1 cellular context compared by ENCODE assay signal in the genomic region with DNA sequence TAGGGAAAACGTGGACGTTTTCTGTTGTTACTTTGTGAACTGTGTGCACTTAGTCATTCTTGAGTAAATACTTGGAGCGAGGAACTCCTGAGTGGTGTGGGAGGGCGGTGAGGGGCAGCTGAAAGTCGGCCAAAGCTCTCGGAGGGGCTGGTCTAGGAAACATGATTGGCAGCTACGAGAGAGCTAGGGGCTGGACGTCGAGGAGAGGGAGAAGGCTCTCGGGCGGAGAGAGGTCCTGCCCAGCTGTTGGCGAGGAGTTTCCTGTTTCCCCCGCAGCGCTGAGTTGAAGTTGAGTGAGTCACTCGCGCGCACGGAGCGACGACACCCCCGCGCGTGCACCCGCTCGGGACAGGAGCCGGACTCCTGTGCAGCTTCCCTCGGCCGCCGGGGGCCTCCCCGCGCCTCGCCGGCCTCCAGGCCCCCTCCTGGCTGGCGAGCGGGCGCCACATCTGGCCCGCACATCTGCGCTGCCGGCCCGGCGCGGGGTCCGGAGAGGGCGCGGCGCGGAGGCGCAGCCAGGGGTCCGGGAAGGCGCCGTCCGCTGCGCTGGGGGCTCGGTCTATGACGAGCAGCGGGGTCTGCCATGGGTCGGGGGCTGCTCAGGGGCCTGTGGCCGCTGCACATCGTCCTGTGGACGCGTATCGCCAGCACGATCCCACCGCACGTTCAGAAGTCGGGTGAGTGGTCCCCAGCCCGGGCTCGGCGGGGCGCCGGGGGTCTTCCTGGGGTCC.
TF ChIP-seq lines count a peak whose summit lies in the region.

A gene (plus strand): TSS at position 301 of the 731 bp plus-strand sequence. CDS start 283 bp downstream, at position 584.

TF ChIP-seq in HepG2, 621 proteins besides CTCF, POLR2A, EP300 and RAD21 (continued from another document and continues in another):
- TF ChIP-seq, protein P1, sequence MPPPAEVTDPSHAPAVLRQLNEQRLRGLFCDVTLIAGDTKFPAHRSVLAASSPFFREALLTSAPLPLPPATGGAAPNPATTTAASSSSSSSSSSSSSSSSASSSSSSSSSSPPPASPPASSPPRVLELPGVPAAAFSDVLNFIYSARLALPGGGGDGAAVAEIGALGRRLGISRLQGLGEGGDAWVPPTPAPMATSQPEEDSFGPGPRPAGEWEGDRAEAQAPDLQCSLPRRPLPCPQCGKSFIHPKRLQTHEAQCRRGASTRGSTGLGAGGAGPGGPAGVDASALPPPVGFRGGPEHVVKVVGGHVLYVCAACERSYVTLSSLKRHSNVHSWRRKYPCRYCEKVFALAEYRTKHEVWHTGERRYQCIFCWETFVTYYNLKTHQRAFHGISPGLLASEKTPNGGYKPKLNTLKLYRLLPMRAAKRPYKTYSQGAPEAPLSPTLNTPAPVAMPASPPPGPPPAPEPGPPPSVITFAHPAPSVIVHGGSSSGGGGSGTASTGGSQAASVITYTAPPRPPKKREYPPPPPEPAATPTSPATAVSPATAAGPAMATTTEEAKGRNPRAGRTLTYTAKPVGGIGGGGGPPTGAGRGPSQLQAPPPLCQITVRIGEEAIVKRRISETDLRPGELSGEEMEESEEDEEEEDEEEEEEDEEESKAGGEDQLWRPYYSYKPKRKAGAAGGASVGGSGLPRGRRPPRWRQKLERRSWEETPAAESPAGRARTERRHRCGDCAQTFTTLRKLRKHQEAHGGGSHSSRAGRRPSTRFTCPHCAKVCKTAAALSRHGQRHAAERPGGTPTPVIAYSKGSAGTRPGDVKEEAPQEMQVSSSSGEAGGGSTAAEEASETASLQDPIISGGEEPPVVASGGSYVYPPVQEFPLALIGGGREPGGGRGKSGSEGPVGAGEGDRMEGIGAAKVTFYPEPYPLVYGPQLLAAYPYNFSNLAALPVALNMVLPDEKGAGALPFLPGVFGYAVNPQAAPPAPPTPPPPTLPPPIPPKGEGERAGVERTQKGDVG (CRISPR knock-in tag; IDR thresholded peaks at IDR 0.05; ENCODE audit: borderline replicate concordance), result 0 out of 2 replicates have a peak, but pooled peaks have one; percentile 43
- no peak for TF ChIP-seq ZNF460 (CRISPR knock-in tag; IDR thresholded peaks at IDR 0.05; ENCODE audit: borderline replicate concordance)
- TF ChIP-seq NFIC (IDR thresholded peaks at IDR 0.05; ENCODE audit: low read length), result peak; percentile 61; the same call in 1 of the 2 replicates
- TF ChIP-seq, protein P2, sequence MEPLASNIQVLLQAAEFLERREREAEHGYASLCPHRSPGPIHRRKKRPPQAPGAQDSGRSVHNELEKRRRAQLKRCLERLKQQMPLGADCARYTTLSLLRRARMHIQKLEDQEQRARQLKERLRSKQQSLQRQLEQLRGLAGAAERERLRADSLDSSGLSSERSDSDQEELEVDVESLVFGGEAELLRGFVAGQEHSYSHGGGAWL (CRISPR knock-in tag; IDR thresholded peaks at IDR 0.05), result 0 out of 2 replicates have a peak, but pooled peaks have one; percentile 47
- TF ChIP-seq, protein P3, sequence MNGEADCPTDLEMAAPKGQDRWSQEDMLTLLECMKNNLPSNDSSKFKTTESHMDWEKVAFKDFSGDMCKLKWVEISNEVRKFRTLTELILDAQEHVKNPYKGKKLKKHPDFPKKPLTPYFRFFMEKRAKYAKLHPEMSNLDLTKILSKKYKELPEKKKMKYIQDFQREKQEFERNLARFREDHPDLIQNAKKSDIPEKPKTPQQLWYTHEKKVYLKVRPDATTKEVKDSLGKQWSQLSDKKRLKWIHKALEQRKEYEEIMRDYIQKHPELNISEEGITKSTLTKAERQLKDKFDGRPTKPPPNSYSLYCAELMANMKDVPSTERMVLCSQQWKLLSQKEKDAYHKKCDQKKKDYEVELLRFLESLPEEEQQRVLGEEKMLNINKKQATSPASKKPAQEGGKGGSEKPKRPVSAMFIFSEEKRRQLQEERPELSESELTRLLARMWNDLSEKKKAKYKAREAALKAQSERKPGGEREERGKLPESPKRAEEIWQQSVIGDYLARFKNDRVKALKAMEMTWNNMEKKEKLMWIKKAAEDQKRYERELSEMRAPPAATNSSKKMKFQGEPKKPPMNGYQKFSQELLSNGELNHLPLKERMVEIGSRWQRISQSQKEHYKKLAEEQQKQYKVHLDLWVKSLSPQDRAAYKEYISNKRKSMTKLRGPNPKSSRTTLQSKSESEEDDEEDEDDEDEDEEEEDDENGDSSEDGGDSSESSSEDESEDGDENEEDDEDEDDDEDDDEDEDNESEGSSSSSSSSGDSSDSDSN (CRISPR knock-in tag; IDR thresholded peaks at IDR 0.05), result peak; percentile 75
- peak; percentile 72 for TF ChIP-seq TBX2 (CRISPR knock-in tag; IDR thresholded peaks at IDR 0.05; ENCODE audit: borderline replicate concordance)
- no peak for TF ChIP-seq RBAK (CRISPR knock-in tag; IDR thresholded peaks at IDR 0.05)
- TF ChIP-seq ATRX (CRISPR knock-in tag; IDR thresholded peaks at IDR 0.05; ENCODE audit: borderline replicate concordance), result no peak
- TF ChIP-seq ZNF782 (CRISPR knock-in tag; IDR thresholded peaks at IDR 0.05; ENCODE audit: borderline replicate concordance), result no peak
- TF ChIP-seq, protein P4, sequence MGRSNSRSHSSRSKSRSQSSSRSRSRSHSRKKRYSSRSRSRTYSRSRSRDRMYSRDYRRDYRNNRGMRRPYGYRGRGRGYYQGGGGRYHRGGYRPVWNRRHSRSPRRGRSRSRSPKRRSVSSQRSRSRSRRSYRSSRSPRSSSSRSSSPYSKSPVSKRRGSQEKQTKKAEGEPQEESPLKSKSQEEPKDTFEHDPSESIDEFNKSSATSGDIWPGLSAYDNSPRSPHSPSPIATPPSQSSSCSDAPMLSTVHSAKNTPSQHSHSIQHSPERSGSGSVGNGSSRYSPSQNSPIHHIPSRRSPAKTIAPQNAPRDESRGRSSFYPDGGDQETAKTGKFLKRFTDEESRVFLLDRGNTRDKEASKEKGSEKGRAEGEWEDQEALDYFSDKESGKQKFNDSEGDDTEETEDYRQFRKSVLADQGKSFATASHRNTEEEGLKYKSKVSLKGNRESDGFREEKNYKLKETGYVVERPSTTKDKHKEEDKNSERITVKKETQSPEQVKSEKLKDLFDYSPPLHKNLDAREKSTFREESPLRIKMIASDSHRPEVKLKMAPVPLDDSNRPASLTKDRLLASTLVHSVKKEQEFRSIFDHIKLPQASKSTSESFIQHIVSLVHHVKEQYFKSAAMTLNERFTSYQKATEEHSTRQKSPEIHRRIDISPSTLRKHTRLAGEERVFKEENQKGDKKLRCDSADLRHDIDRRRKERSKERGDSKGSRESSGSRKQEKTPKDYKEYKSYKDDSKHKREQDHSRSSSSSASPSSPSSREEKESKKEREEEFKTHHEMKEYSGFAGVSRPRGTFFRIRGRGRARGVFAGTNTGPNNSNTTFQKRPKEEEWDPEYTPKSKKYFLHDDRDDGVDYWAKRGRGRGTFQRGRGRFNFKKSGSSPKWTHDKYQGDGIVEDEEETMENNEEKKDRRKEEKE (IDR thresholded peaks at IDR 0.05), result no peak
- peak; percentile 5; the same call in 1 of the 2 replicates for TF ChIP-seq XBP1 (CRISPR knock-in tag; IDR thresholded peaks at IDR 0.05)
- no peak; the same call in 1 of the 2 replicates for TF ChIP-seq ZMYM2 (CRISPR knock-in tag; IDR thresholded peaks at IDR 0.05)
- TF ChIP-seq, protein P5, sequence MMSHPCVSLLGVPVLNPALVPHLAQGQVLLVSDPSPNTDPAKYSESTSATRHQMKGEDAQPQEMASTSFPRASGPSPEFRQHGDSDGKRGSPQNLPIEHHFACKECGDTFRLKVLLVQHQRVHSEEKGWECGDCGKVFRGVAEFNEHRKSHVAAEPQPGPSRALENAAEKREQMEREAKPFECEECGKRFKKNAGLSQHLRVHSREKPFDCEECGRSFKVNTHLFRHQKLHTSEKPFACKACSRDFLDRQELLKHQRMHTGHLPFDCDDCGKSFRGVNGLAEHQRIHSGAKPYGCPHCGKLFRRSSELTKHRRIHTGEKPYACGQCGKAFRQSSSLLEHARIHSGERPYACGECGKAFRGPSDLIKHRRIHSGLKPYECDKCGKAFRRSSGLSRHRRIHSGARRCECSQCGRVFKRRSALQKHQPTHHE (CRISPR knock-in tag; IDR thresholded peaks at IDR 0.05; ENCODE audit: borderline replicate concordance), result no peak; the same call in 1 of the 2 replicates
- TF ChIP-seq RBFOX2 (IDR thresholded peaks at IDR 0.05; ENCODE audit: low read depth, low read length), result peak; percentile 100
- no peak for TF ChIP-seq ZBTB21 (CRISPR knock-in tag; IDR thresholded peaks at IDR 0.05)
- TF ChIP-seq PHF20 (CRISPR knock-in tag; IDR thresholded peaks at IDR 0.05), result peak; percentile 34; the same call in 1 of the 2 replicates
- peak; percentile 92; the same call in 1 of the 2 replicates for TF ChIP-seq FOSL1 (CRISPR knock-in tag; IDR thresholded peaks at IDR 0.05; ENCODE audit: borderline replicate concordance)
- peak; percentile 88; the same call in 1 of the 2 replicates for TF ChIP-seq ZFP82 (CRISPR knock-in tag; IDR thresholded peaks at IDR 0.05; ENCODE audit: borderline replicate concordance)
- TF ChIP-seq ZNF749 (CRISPR knock-in tag; IDR thresholded peaks at IDR 0.05; ENCODE audit: borderline replicate concordance), result peak; percentile 70; the same call in 1 of the 2 replicates
- no peak for TF ChIP-seq TRIM24 (CRISPR knock-in tag; IDR thresholded peaks at IDR 0.05)
- TF ChIP-seq MED8 (CRISPR knock-in tag; IDR thresholded peaks at IDR 0.05; ENCODE audit: insufficient replicate concordance), result no peak
- TF ChIP-seq, protein P6, sequence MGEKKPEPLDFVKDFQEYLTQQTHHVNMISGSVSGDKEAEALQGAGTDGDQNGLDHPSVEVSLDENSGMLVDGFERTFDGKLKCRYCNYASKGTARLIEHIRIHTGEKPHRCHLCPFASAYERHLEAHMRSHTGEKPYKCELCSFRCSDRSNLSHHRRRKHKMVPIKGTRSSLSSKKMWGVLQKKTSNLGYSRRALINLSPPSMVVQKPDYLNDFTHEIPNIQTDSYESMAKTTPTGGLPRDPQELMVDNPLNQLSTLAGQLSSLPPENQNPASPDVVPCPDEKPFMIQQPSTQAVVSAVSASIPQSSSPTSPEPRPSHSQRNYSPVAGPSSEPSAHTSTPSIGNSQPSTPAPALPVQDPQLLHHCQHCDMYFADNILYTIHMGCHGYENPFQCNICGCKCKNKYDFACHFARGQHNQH (CRISPR knock-in tag; IDR thresholded peaks at IDR 0.05), result peak; percentile 79
- TF ChIP-seq ZNF629 (CRISPR knock-in tag; conservative IDR thresholded peaks at IDR 0.05), result no peak
- TF ChIP-seq RXRB (CRISPR knock-in tag; IDR thresholded peaks at IDR 0.05; ENCODE audit: borderline replicate concordance), result peak; percentile 85
- TF ChIP-seq HNF4A (CRISPR knock-in tag; IDR thresholded peaks at IDR 0.05), result peak; percentile 76
- no peak for TF ChIP-seq MTF1 (CRISPR knock-in tag; IDR thresholded peaks at IDR 0.05)
- TF ChIP-seq ZNF33A (CRISPR knock-in tag; IDR thresholded peaks at IDR 0.05; ENCODE audit: borderline replicate concordance), result no peak
- TF ChIP-seq, protein P7, sequence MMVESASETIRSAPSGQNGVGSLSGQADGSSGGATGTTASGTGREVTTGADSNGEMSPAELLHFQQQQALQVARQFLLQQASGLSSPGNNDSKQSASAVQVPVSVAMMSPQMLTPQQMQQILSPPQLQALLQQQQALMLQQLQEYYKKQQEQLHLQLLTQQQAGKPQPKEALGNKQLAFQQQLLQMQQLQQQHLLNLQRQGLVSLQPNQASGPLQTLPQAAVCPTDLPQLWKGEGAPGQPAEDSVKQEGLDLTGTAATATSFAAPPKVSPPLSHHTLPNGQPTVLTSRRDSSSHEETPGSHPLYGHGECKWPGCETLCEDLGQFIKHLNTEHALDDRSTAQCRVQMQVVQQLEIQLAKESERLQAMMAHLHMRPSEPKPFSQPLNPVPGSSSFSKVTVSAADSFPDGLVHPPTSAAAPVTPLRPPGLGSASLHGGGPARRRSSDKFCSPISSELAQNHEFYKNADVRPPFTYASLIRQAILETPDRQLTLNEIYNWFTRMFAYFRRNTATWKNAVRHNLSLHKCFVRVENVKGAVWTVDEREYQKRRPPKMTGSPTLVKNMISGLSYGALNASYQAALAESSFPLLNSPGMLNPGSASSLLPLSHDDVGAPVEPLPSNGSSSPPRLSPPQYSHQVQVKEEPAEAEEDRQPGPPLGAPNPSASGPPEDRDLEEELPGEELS (CRISPR knock-in tag; IDR thresholded peaks at IDR 0.05), result peak; percentile 88
- peak; percentile 76; the same call in 1 of the 2 replicates for TF ChIP-seq PRMT3 (CRISPR knock-in tag; IDR thresholded peaks at IDR 0.05; ENCODE audit: borderline replicate concordance, low read depth)
- peak; percentile 56 for TF ChIP-seq ZNF605 (CRISPR knock-in tag; IDR thresholded peaks at IDR 0.05)
- TF ChIP-seq, protein P8, sequence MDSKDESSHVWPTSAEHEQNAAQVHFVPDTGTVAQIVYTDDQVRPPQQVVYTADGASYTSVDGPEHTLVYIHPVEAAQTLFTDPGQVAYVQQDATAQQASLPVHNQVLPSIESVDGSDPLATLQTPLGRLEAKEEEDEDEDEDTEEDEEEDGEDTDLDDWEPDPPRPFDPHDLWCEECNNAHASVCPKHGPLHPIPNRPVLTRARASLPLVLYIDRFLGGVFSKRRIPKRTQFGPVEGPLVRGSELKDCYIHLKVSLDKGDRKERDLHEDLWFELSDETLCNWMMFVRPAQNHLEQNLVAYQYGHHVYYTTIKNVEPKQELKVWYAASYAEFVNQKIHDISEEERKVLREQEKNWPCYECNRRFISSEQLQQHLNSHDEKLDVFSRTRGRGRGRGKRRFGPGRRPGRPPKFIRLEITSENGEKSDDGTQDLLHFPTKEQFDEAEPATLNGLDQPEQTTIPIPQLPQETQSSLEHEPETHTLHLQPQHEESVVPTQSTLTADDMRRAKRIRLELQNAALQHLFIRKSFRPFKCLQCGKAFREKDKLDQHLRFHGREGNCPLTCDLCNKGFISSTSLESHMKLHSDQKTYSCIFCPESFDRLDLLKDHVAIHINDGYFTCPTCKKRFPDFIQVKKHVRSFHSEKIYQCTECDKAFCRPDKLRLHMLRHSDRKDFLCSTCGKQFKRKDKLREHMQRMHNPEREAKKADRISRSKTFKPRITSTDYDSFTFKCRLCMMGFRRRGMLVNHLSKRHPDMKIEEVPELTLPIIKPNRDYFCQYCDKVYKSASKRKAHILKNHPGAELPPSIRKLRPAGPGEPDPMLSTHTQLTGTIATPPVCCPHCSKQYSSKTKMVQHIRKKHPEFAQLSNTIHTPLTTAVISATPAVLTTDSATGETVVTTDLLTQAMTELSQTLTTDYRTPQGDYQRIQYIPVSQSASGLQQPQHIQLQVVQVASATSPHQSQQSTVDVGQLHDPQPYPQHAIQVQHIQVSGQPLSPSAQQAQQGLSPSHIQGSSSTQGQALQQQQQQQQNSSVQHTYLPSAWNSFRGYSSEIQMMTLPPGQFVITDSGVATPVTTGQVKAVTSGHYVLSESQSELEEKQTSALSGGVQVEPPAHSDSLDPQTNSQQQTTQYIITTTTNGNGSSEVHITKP (CRISPR knock-in tag; IDR thresholded peaks at IDR 0.05; ENCODE audit: low read depth), result peak; percentile 50; the same call in 1 of the 2 replicates
- TF ChIP-seq ZNF17 (CRISPR knock-in tag; IDR thresholded peaks at IDR 0.05), result no peak
- peak; percentile 78 for TF ChIP-seq POLR2AphosphoS5 (IDR thresholded peaks at IDR 0.05; ENCODE audit: low read depth, low read length)
- TF ChIP-seq XRCC5 (optimal IDR thresholded peaks at IDR 0.05; ENCODE audit: low read length), result peak; percentile 71
- peak; percentile 27; the same call in 1 of the 2 replicates for TF ChIP-seq CHD4 (IDR thresholded peaks at IDR 0.05; ENCODE audit: borderline replicate concordance, low read length)
- TF ChIP-seq RBM22 (optimal IDR thresholded peaks at IDR 0.05; ENCODE audit: low read length), result no peak
